11 cellular contexts compared by ENCODE assay signal in the genomic region with DNA sequence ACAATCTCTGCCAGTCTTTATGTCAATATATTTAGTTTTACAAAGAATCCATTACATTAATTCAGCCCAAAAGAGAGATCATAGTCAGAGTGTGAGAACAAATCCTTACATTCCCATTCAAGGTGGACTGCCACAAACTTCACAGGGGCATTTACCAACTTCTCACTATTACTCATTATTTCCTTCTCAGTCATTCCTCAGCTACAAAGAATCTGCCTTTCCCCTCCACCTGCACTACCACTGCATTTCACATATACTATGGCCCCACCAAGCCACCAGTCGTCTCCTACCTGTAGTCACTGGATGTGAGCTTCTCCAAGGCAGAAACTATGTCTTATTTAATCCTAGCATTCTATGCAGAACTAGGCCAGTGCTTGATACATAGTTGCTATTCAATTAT.
A peak's percentile ranks its signal among the peaks of the same experiment; 100 is the strongest.
DNase-seq lines count a peak whose midpoint lies in the region; ATAC-seq, FAIRE-seq and TF ChIP-seq lines count a peak whose summit lies in the region.
"Had no signal": no experiment of that assay in that cellular context is flagged by ENCODE, and none has a peak within 500 bp of the region (broad histone marks: within the 10 kb centered on the region; RNA-seq: fewer than 3 reads in every experiment).

No MANE protein-coding gene starts in this region.

- H3K4me2 ChIP-seq in endothelial cell of umbilical vein (ENCODE audit: insufficient read depth, low read length): no peak overlapping the region

- no peaks in the 10 kb centered on the region for H3K9me1 ChIP-seq in endothelial cell of umbilical vein (replicated peaks; ENCODE audit: control insufficient read depth, extremely low read depth, insufficient read depth, low read length)

- peaks cover 2% of the 10 kb centered on the region; the same call in 1 of the 2 replicates for H3K27me3 Mint-ChIP-seq in HFFc6 (ENCODE audit: insufficient read depth)

- H2AFZ ChIP-seq in endothelial cell of umbilical vein (ENCODE audit: low read depth, low read length): no peak overlapping the region

- intact Hi-C loops in endothelial cell of umbilical vein (cut with micrococcal nuclease): loop anchor here (2.0 to 5.0 kb wide), 2 partner anchors 86 to 225 kb away; a partner anchor contains a TSS

- TF ChIP-seq POLR2A in endothelial cell of umbilical vein (IDR thresholded peaks at IDR 0.05; ENCODE audit: low read depth, low read length): no peak

- no peaks in the 10 kb centered on the region for H4K20me1 ChIP-seq in endothelial cell of umbilical vein (replicated peaks; ENCODE audit: control insufficient read depth, extremely low read depth, insufficient read depth, low read length)

- H3K9me3 ChIP-seq in endothelial cell of umbilical vein (replicated peaks; ENCODE audit: control insufficient read depth, insufficient read depth, low read length): no peaks in the 10 kb centered on the region
- H3K9me3 ChIP-seq: suprapubic skin had no signal

- H3K4me1 Mint-ChIP-seq in HFFc6 (ENCODE audit: low read depth): peaks cover 13% of the 10 kb centered on the region

- H3K9me3 Mint-ChIP-seq in HFFc6: no peaks in the 10 kb centered on the region

- no TSS peak for BruUV-seq in endothelial cell of umbilical vein (replicated peaks; lab: Mats Ljungman, UMichigan)

- DNase-seq in GM18507 (ENCODE audit: extremely low spot score, insufficient read length, low read depth): no peak
- peak; percentile 41 for DNase-seq in endothelial cell of umbilical vein (ENCODE audit: low read depth, low spot score)
- DNase-seq in HFFc6: no peak
- DNase-seq in hepatic stellate cell (ENCODE audit: low spot score): no peak
- no peak for DNase-seq in NCI-H526 (lab: John Stamatoyannopoulos, UW)
- DNase-seq in MV-4-11 (lab: John Stamatoyannopoulos, UW): no peak
- DNase-seq: Kasumi-1 had no signal

- peaks cover 0 to 5% of the 10 kb centered on the region in 2 experiments for H3K36me3 ChIP-seq in endothelial cell of umbilical vein (ENCODE audit: control insufficient read depth in 2 of 2, extremely low read depth in 1 of 2, insufficient read depth in 2 of 2, low read length in 2 of 2)
- H3K36me3 ChIP-seq: suprapubic skin had no signal

- no peaks in the 10 kb centered on the region for H3K36me3 Mint-ChIP-seq in HFFc6 (ENCODE audit: low read depth)

- H3K79me2 ChIP-seq in endothelial cell of umbilical vein (ENCODE audit: control insufficient read depth, insufficient read depth, low read length): no peaks in the 10 kb centered on the region

- H3K4me3 ChIP-seq in endothelial cell of umbilical vein (replicated peaks in 1 of 3; ENCODE audit: insufficient read depth in 1 of 3, low read depth in 1 of 3, low read length in 3 of 3): no peak overlapping the region
- H3K4me3 ChIP-seq: suprapubic skin had no signal

- H3K27ac Mint-ChIP-seq in HFFc6: no peak overlapping the region

- H3K27ac ChIP-seq in endothelial cell of umbilical vein (ENCODE audit: insufficient read depth, low read depth, low read length): no peak overlapping the region
- H3K27ac ChIP-seq: suprapubic skin had no signal

- H3K4me3 Mint-ChIP-seq in HFFc6: no peak overlapping the region

- H3K27me3 ChIP-seq in endothelial cell of umbilical vein (ENCODE audit: control insufficient read depth in 2 of 2, insufficient read depth in 2 of 2, low read length in 2 of 2): no peaks in the 10 kb centered on the region
- H3K27me3 ChIP-seq: suprapubic skin had no signal

- peak; percentile 89 for FAIRE-seq in GM18507 (lab: Jason Lieb, UNC)
- FAIRE-seq in endothelial cell of umbilical vein (lab: Jason Lieb, UNC): peak; percentile 68
- FAIRE-seq: astrocyte had no signal

- CTCF ChIA-PET in endothelial cell of umbilical vein (lab: Charles Lee): interaction anchor here (1.0 to 5.6 kb wide), 4 partner anchors 208 to 243 kb away, joined by 3 to 65 read pairs (median 8); no protein-coding TSS in a partner anchor

- TF ChIP-seq CTCF in endothelial cell of umbilical vein (IDR thresholded peaks at IDR 0.05; ENCODE audit: extremely low read depth in 1 of 2, insufficient read depth in 1 of 2, low read depth in 1 of 2, low read length in 2 of 2) (no peak), HFFc6 (IDR thresholded peaks at IDR 0.05) (no peak)

- POLR2A ChIA-PET in endothelial cell of umbilical vein (lab: Charles Lee): no interaction called here

- H3K9ac ChIP-seq in endothelial cell of umbilical vein (replicated peaks; ENCODE audit: extremely low read depth, insufficient read depth, low read length): no peak overlapping the region

- dilution Hi-C loops in endothelial cell of umbilical vein (cut with MboI; ENCODE audit: extremely low pct_ligation_motif_present, low sequenced_read_pairs): loop anchor here (25.0 kb wide), 1 partner anchor 245 kb away; no protein-coding TSS in a partner anchor

- ATAC-seq in GM21381 (IDR thresholded peaks at IDR 0.05; ENCODE audit: unreplicated experiment) (peak; percentile 62), HG03196 (IDR thresholded peaks at IDR 0.05; ENCODE audit: unreplicated experiment) (peak; percentile 52)

- peaks cover 10% of the 10 kb centered on the region for H3K4me1 ChIP-seq in endothelial cell of umbilical vein (ENCODE audit: control insufficient read depth, extremely low read depth, insufficient read depth, low read length)

TF ChIP-seq in endothelial cell of umbilical vein, 7 proteins besides CTCF, POLR2A, EP300 and RAD21:
- TF ChIP-seq JUN (IDR thresholded peaks at IDR 0.05; ENCODE audit: borderline replicate concordance, insufficient read depth, insufficient read length, low read depth) (peak; percentile 11), EZH2 (IDR thresholded peaks at IDR 0.05; ENCODE audit: borderline replicate concordance, low read depth, low read length, severe bottlenecking) (no peak), POLR2AphosphoS5 (IDR thresholded peaks at IDR 0.05; ENCODE audit: insufficient read depth, low read depth, low read length) (no peak)
TF ChIP-seq in endothelial cell of umbilical vein: peak in this region for 1.
